In genomic region chr11:108223449-108224149, GRCh38 we compare ENCODE assay signal across 1 cellular context.
A peak's percentile ranks its signal among the peaks of the same experiment; 100 is the strongest.
TF ChIP-seq lines count a peak whose summit lies in the region.

No MANE protein-coding gene starts in this region.

TF ChIP-seq in GM12878, 131 proteins besides CTCF, POLR2A, EP300 and RAD21 (continued from another document and continues in another):
- no peak for TF ChIP-seq ZNF687 (IDR thresholded peaks at IDR 0.05)
- no peak; the same call in 1 of the 2 replicates for TF ChIP-seq RELB (IDR thresholded peaks at IDR 0.05; ENCODE audit: low read depth)
- no peak for TF ChIP-seq KAT2A (conservative IDR thresholded peaks at IDR 0.05; ENCODE audit: control insufficient read depth, low read depth, low read length)
- TF ChIP-seq KLF5 (IDR thresholded peaks at IDR 0.05; ENCODE audit: partially characterized antibody): no peak
- TF ChIP-seq ZNF217 (IDR thresholded peaks at IDR 0.05): no peak
- TF ChIP-seq HDAC6 (IDR thresholded peaks at IDR 0.05; ENCODE audit: unreplicated experiment): no peak
- no peak for TF ChIP-seq MYB (IDR thresholded peaks at IDR 0.05; ENCODE audit: borderline replicate concordance, low read depth, low read length)
- no peak for TF ChIP-seq NKRF (conservative IDR thresholded peaks at IDR 0.05)
- no peak for TF ChIP-seq ZNF592 (IDR thresholded peaks at IDR 0.05)
- no peak for TF ChIP-seq E2F8 (IDR thresholded peaks at IDR 0.05; ENCODE audit: low read depth, partially characterized antibody)
- no peak for TF ChIP-seq RBBP5 (conservative IDR thresholded peaks at IDR 0.05)
- TF ChIP-seq RAD51 (IDR thresholded peaks at IDR 0.05): no peak
- no peak for TF ChIP-seq EZH2 (IDR thresholded peaks at IDR 0.05; ENCODE audit: borderline replicate concordance, control insufficient read depth, low read depth, low read length)
- TF ChIP-seq HDGF (IDR thresholded peaks at IDR 0.05): no peak
- TF ChIP-seq PML (IDR thresholded peaks at IDR 0.05; ENCODE audit: low read length): peak; percentile 71
- TF ChIP-seq SMAD5 (IDR thresholded peaks at IDR 0.05; ENCODE audit: low read depth): no peak
- TF ChIP-seq PRDM15 (CRISPR knock-in tag; IDR thresholded peaks at IDR 0.05): no peak
- no peak for TF ChIP-seq YBX1 (IDR thresholded peaks at IDR 0.05)
- TF ChIP-seq TARDBP (IDR thresholded peaks at IDR 0.05; ENCODE audit: borderline replicate concordance): no peak
- no peak; the same call in 1 of the 2 replicates for TF ChIP-seq SMC3 (IDR thresholded peaks at IDR 0.05; ENCODE audit: borderline replicate concordance, low read length)
- TF ChIP-seq MYC (IDR thresholded peaks at IDR 0.05; ENCODE audit: insufficient read depth, insufficient read length, insufficient replicate concordance, low read length, severe bottlenecking): no peak
- no peak for TF ChIP-seq PKNOX1 (IDR thresholded peaks at IDR 0.05)
- peak; percentile 97 for TF ChIP-seq JUNB (IDR thresholded peaks at IDR 0.05)
- TF ChIP-seq ZBED1 (IDR thresholded peaks at IDR 0.05; ENCODE audit: borderline replicate concordance): peak; percentile 76; the same call in 1 of the 2 replicates
- no peak for TF ChIP-seq NRF1 (conservative IDR thresholded peaks at IDR 0.05; ENCODE audit: low read depth, low read length)
- TF ChIP-seq ATF7 (IDR thresholded peaks at IDR 0.05; ENCODE audit: low read depth): peak; percentile 77
- TF ChIP-seq MLLT1 (IDR thresholded peaks at IDR 0.05): no peak; the same call in 1 of the 2 replicates
- 0 out of 2 replicates have a peak, but pooled peaks have one; percentile 43 for TF ChIP-seq STAT3 (IDR thresholded peaks at IDR 0.05; ENCODE audit: low read depth, low read length)
- 0 out of 2 replicates have a peak, but pooled peaks have one; percentile 14 for TF ChIP-seq YY1 (IDR thresholded peaks at IDR 0.05; ENCODE audit: low read depth, low read length)
- no peak for TF ChIP-seq MAX (IDR thresholded peaks at IDR 0.05; ENCODE audit: low read depth, low read length)
- 0 out of 2 replicates have a peak, but pooled peaks have one; percentile 51 for TF ChIP-seq TBL1XR1 (IDR thresholded peaks at IDR 0.05; ENCODE audit: low read depth, low read length)
